1 cellular context compared by ENCODE assay signal in genomic region chr20:48373555-48373934, GRCh38.
TF ChIP-seq lines count a peak whose summit lies in the region.

No MANE protein-coding gene starts in this region.

TF ChIP-seq in HepG2, 621 proteins besides CTCF, POLR2A, EP300 and RAD21 (continues in another document):
- no peak for TF ChIP-seq ZHX2 (IDR thresholded peaks at IDR 0.05; ENCODE audit: low read depth)
- TF ChIP-seq ZHX2 (CRISPR knock-in tag; IDR thresholded peaks at IDR 0.05; ENCODE audit: borderline replicate concordance): no peak
- TF ChIP-seq U2AF2 (IDR thresholded peaks at IDR 0.05; ENCODE audit: low read depth, low read length): no peak
- TF ChIP-seq ERF (CRISPR knock-in tag; IDR thresholded peaks at IDR 0.05): no peak
- TF ChIP-seq SALL1 (CRISPR knock-in tag; IDR thresholded peaks at IDR 0.05): 0 out of 2 replicates have a peak, but pooled peaks have one; percentile 1
- TF ChIP-seq THAP9 (CRISPR knock-in tag; IDR thresholded peaks at IDR 0.05; ENCODE audit: borderline replicate concordance): no peak
- no peak for TF ChIP-seq NAIF1 (CRISPR knock-in tag; IDR thresholded peaks at IDR 0.05; ENCODE audit: borderline replicate concordance)
- no peak for TF ChIP-seq ZNF577 (CRISPR knock-in tag; IDR thresholded peaks at IDR 0.05; ENCODE audit: borderline replicate concordance, low read depth)
- TF ChIP-seq EED (CRISPR knock-in tag; IDR thresholded peaks at IDR 0.05): no peak
- no peak for TF ChIP-seq E2F5 (CRISPR knock-in tag; conservative IDR thresholded peaks at IDR 0.05)
- 0 out of 2 replicates have a peak, but pooled peaks have one; percentile 7 for TF ChIP-seq AKAP8 (CRISPR knock-in tag; IDR thresholded peaks at IDR 0.05)
- TF ChIP-seq ZBTB37 (CRISPR knock-in tag; IDR thresholded peaks at IDR 0.05): 0 out of 2 replicates have a peak, but pooled peaks have one; percentile 12
- TF ChIP-seq ZNF761 (CRISPR knock-in tag; conservative IDR thresholded peaks at IDR 0.05): 0 out of 2 replicates have a peak, but pooled peaks have one; percentile 1
- no peak for TF ChIP-seq ZNF550 (CRISPR knock-in tag; IDR thresholded peaks at IDR 0.05; ENCODE audit: borderline replicate concordance)
- no peak for TF ChIP-seq CEBPZ (IDR thresholded peaks at IDR 0.05; ENCODE audit: low read length)
- no peak for TF ChIP-seq ZBTB20 (CRISPR knock-in tag; IDR thresholded peaks at IDR 0.05; ENCODE audit: borderline replicate concordance, low read depth)
- 0 out of 2 replicates have a peak, but pooled peaks have one; percentile 5 for TF ChIP-seq RBFOX2 (IDR thresholded peaks at IDR 0.05; ENCODE audit: low read depth, low read length)
- no peak for TF ChIP-seq ZNF431 (CRISPR knock-in tag; IDR thresholded peaks at IDR 0.05; ENCODE audit: borderline replicate concordance, low read depth)
- no peak for TF ChIP-seq CCDC6 (CRISPR knock-in tag; IDR thresholded peaks at IDR 0.05)
- 0 out of 2 replicates have a peak, but pooled peaks have one; percentile 31 for TF ChIP-seq DMTF1 (CRISPR knock-in tag; IDR thresholded peaks at IDR 0.05)
- no peak for TF ChIP-seq TRIM22 (IDR thresholded peaks at IDR 0.05)
- no peak for TF ChIP-seq FOXM1 (CRISPR knock-in tag; IDR thresholded peaks at IDR 0.05)
- no peak for TF ChIP-seq MYC (CRISPR knock-in tag; IDR thresholded peaks at IDR 0.05; ENCODE audit: borderline replicate concordance)
- TF ChIP-seq ZNF430 (CRISPR knock-in tag; IDR thresholded peaks at IDR 0.05): no peak
- TF ChIP-seq ZNF160 (CRISPR knock-in tag; IDR thresholded peaks at IDR 0.05): no peak
- no peak for TF ChIP-seq HNF4A (CRISPR knock-in tag; IDR thresholded peaks at IDR 0.05)
- no peak for TF ChIP-seq CREBL2 (CRISPR knock-in tag; IDR thresholded peaks at IDR 0.05; ENCODE audit: borderline replicate concordance)
- no peak for TF ChIP-seq ZNF501 (CRISPR knock-in tag; IDR thresholded peaks at IDR 0.05)
- TF ChIP-seq ZNF510 (CRISPR knock-in tag; IDR thresholded peaks at IDR 0.05; ENCODE audit: low read depth): no peak
- peak; percentile 91 for TF ChIP-seq ZNF629 (CRISPR knock-in tag; conservative IDR thresholded peaks at IDR 0.05)
- TF ChIP-seq PHF21A (CRISPR knock-in tag; IDR thresholded peaks at IDR 0.05): no peak
- TF ChIP-seq RORA (CRISPR knock-in tag; IDR thresholded peaks at IDR 0.05): no peak
- TF ChIP-seq ZNF17 (CRISPR knock-in tag; IDR thresholded peaks at IDR 0.05): no peak
- no peak for TF ChIP-seq REXO4 (CRISPR knock-in tag; IDR thresholded peaks at IDR 0.05; ENCODE audit: borderline replicate concordance)
- TF ChIP-seq TIGD3 (CRISPR knock-in tag; IDR thresholded peaks at IDR 0.05; ENCODE audit: borderline replicate concordance): no peak
- no peak for TF ChIP-seq TEF (CRISPR knock-in tag; IDR thresholded peaks at IDR 0.05)
- TF ChIP-seq SMAD9 (CRISPR knock-in tag; IDR thresholded peaks at IDR 0.05): no peak
